18 cellular contexts compared by ENCODE assay signal in the genomic region with DNA sequence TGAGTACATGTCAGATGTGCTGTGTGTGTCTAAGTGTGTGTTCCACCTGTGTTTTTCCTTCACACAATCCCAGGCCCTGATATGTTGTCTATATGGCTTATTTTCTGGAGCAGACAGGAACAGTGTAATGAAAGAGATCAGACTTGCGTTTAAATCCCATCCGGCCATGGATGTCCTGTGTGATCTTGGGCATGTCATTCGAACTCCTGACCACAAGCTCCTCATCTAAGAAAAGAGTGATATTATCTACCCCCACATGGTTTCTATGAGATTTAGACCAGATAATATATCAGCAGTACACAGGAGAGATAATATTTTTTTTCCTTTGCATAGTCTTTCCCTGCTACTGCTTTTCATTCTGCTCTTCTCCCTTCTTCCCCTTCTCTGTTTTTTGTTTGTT. TPM values are rescaled to one million over a fixed set of nuclear protein-coding genes. Genes with fewer than 3 reads are reported as not detected.
DNase-seq lines count a peak whose midpoint lies in the region; ATAC-seq, FAIRE-seq and TF ChIP-seq lines count a peak whose summit lies in the region.
"Had no signal": no experiment of that assay in that cellular context is flagged by ENCODE, and none has a peak within 500 bp of the region (broad histone marks: within the 10 kb centered on the region; RNA-seq: fewer than 3 reads in every experiment).

No MANE protein-coding gene starts in this region.

- no peak for DNase-seq in CD14-positive monocyte (ENCODE audit: low spot score)
- DNase-seq in GM12892 (ENCODE audit: insufficient read length) = no peak
- no peak for DNase-seq in activated CD4-positive, alpha-beta memory T cell treated with anti-CD3 and anti-CD28 coated beads, Interleukin-2, amount 10 ng/mL, durations not matched to agents 7 days and 5 days
- DNase-seq in naive B cell = no peak
- DNase-seq in T-helper 9 cell = no peak
- DNase-seq in H9 = no peak
- DNase-seq: adrenal gland; AML-193; NCI-H1417; occipital lobe; sigmoid colon; stimulated activated CD4-positive, alpha-beta T cell treated with anti-CD3 and anti-CD28 coated beads, Interleukin-4, amount 100 ng/mL, for 24 hours had no signal

- intact Hi-C loops in CD14-positive monocyte (cut with micrococcal nuclease) = no loop called here

- H3K27ac Mint-ChIP-seq in CD14-positive monocyte = peak overlapping the region; percentile 15 to 78 (median 62)
- H3K27ac Mint-ChIP-seq in activated CD4-positive, alpha-beta memory T cell treated with anti-CD3 and anti-CD28 coated beads, Interleukin-2, amount 10 ng/mL, durations not matched to agents 7 days and 5 days = peak overlapping the region; percentile 90
- peak overlapping the region; percentile 50 to 90 (median 78) for H3K27ac Mint-ChIP-seq in naive B cell
- H3K27ac Mint-ChIP-seq in H9 = no peak overlapping the region

- H3K36me3 Mint-ChIP-seq in CD14-positive monocyte = peaks cover 43 to 55% of the 10 kb centered on the region in 2 donors
- peaks cover 60% of the 10 kb centered on the region for H3K36me3 Mint-ChIP-seq in activated CD4-positive, alpha-beta memory T cell treated with anti-CD3 and anti-CD28 coated beads, Interleukin-2, amount 10 ng/mL, durations not matched to agents 7 days and 5 days (ENCODE audit: low read depth)
- peaks cover 0 to 18% of the 10 kb centered on the region in 2 donors for H3K36me3 Mint-ChIP-seq in naive B cell
- H3K36me3 Mint-ChIP-seq in H9 (ENCODE audit: insufficient read depth in 1 of 3, low read depth in 3 of 3) = no peaks in the 10 kb centered on the region; a peak in 1 of 7 replicates

- H2BK12ac ChIP-seq in H9 (ENCODE audit: insufficient read length, low read depth, low read length) = no peak overlapping the region

- no peak overlapping the region for H3K4me3 Mint-ChIP-seq in CD14-positive monocyte
- H3K4me3 Mint-ChIP-seq in activated CD4-positive, alpha-beta memory T cell treated with anti-CD3 and anti-CD28 coated beads, Interleukin-2, amount 10 ng/mL, durations not matched to agents 7 days and 5 days = peak overlapping the region; percentile 61
- H3K4me3 Mint-ChIP-seq in naive B cell = peak overlapping the region in 3 of 8 donors; percentile 0 to 77 (median 10)
- H3K4me3 Mint-ChIP-seq in H9 = no peak overlapping the region

- no peak overlapping the region for H2BK15ac ChIP-seq in H9 (ENCODE audit: low read depth, low read length)

- no peak for TF ChIP-seq CTCF in CD14-positive monocyte (IDR thresholded peaks at IDR 0.05)
- no peak for TF ChIP-seq CTCF in H9 (conservative IDR thresholded peaks at IDR 0.05)

- no peak overlapping the region for H2AFZ ChIP-seq in H9 (ENCODE audit: low read length)

- H4K5ac ChIP-seq in H9 (ENCODE audit: insufficient read length, low read depth, low read length) = no peak overlapping the region

- no peak for TF ChIP-seq POLR2A in GM12892 (IDR thresholded peaks at IDR 0.05; ENCODE audit: low read depth, low read length)

- ATAC-seq in naive B cell (ENCODE audit: low read depth in 2 of 2) = no peak
- no peak for ATAC-seq in HG03025 (IDR thresholded peaks at IDR 0.05; ENCODE audit: low FRiP score, unreplicated experiment)
- ATAC-seq in GM21528 (IDR thresholded peaks at IDR 0.05; ENCODE audit: low FRiP score, unreplicated experiment) = no peak
- ATAC-seq: K562, Right ventricle myocardium inferior had no signal

- no peak overlapping the region for H2BK20ac ChIP-seq in H9 (ENCODE audit: low read depth, low read length, poor library complexity, severe bottlenecking)

- no CpG with 5 or more reads among the region's 3 CpGs for WGBS in H9 (ENCODE audit: extremely low coverage, insufficient read length, low lambda C conversion rate)

- H3K4me1 Mint-ChIP-seq in CD14-positive monocyte = peaks cover 74% of the 10 kb centered on the region
- H3K4me1 Mint-ChIP-seq in activated CD4-positive, alpha-beta memory T cell treated with anti-CD3 and anti-CD28 coated beads, Interleukin-2, amount 10 ng/mL, durations not matched to agents 7 days and 5 days = peaks cover 78% of the 10 kb centered on the region
- peaks cover 52 to 86% (median 71%) of the 10 kb centered on the region in 3 donors for H3K4me1 Mint-ChIP-seq in naive B cell
- H3K4me1 Mint-ChIP-seq in H9 = peaks cover 5% of the 10 kb centered on the region in 2 experiments; a peak in 3 of 4 replicates

- H2AK5ac ChIP-seq in H9 (ENCODE audit: insufficient read length, low read length) = no peak overlapping the region

- H3K9me3 ChIP-seq in H9 (ENCODE audit: control insufficient read depth, low read depth, low read length) = no peaks in the 10 kb centered on the region
- H3K9me3 ChIP-seq: adrenal gland, HAP-1, sigmoid colon had no signal

- POLR2A ChIA-PET in activated CD4-positive, alpha-beta memory T cell treated with anti-CD3 and anti-CD28 coated beads, Interleukin-2, amount 10 ng/mL, durations not matched to agents 7 days and 5 days (lab: Charles Lee) = interaction anchor here (0.6 to 2.7 kb wide), 8 partner anchors 11 to 88 kb away, joined by 3 to 13 read pairs (median 6); a partner anchor contains a TSS

- no peaks in the 10 kb centered on the region for H3K79me2 ChIP-seq in H9 (ENCODE audit: insufficient read depth, low read length)

- H3K4ac ChIP-seq in H9 (ENCODE audit: low read depth, low read length) = no peak overlapping the region

- H3K27ac ChIP-seq in H9 (ENCODE audit: insufficient read length, low read depth, low read length) = no peak overlapping the region
- H3K27ac ChIP-seq: adrenal gland had no signal

- H3K9ac ChIP-seq in H9 (ENCODE audit: extremely low read depth, insufficient read length, low read length) = no peak overlapping the region

- no peak overlapping the region for H3K23ac ChIP-seq in H9 (ENCODE audit: insufficient read length, low read depth, low read length)

- no peak overlapping the region for H3K18ac ChIP-seq in H9 (ENCODE audit: insufficient read length, low read depth, low read length)

- H3K14ac ChIP-seq in H9 (ENCODE audit: insufficient read depth, low read length) = no peak overlapping the region

- H3T11ph ChIP-seq in H9 (ENCODE audit: low read length) = no peak overlapping the region

- H2BK120ac ChIP-seq in H9 (ENCODE audit: low read depth, low read length, poor library complexity, severe bottlenecking) = no peak overlapping the region

- H4K91ac ChIP-seq in H9 (ENCODE audit: insufficient read length, low read depth, low read length) = no peak overlapping the region

- no peaks in the 10 kb centered on the region for H3K4me1 ChIP-seq in H9 (ENCODE audit: insufficient read depth, low read length)
- H3K4me1 ChIP-seq: adrenal gland, HAP-1, sigmoid colon had no signal

- no peak overlapping the region for H4K8ac ChIP-seq in H9 (replicated peaks; ENCODE audit: insufficient read length, low read depth, low read length)

- FAIRE-seq in GM12892 (lab: Jason Lieb, UNC) = peak; percentile 81
- FAIRE-seq: K562 had no signal

- H3K9me3 Mint-ChIP-seq in CD14-positive monocyte (no peaks in the 10 kb centered on the region), naive B cell (no peaks in the 10 kb centered on the region), H9 (no peaks in the 10 kb centered on the region)
- no peaks in the 10 kb centered on the region for H3K9me3 Mint-ChIP-seq in activated CD4-positive, alpha-beta memory T cell treated with anti-CD3 and anti-CD28 coated beads, Interleukin-2, amount 10 ng/mL, durations not matched to agents 7 days and 5 days

- no peak overlapping the region for H3K4me2 ChIP-seq in H9 (ENCODE audit: insufficient read depth, insufficient read length, low read length)

- no peaks in the 10 kb centered on the region for H3K79me1 ChIP-seq in H9 (ENCODE audit: insufficient read depth, low read depth, low read length, poor library complexity, severe bottlenecking)

- CTCF ChIA-PET in activated CD4-positive, alpha-beta memory T cell treated with anti-CD3 and anti-CD28 coated beads, Interleukin-2, amount 10 ng/mL, durations not matched to agents 7 days and 5 days (lab: Charles Lee) = interaction anchor here (0.7 to 0.8 kb wide), 3 partner anchors 21 to 429 kb away, joined by 3 read pairs; no protein-coding TSS in a partner anchor

- H2BK5ac ChIP-seq in H9 (ENCODE audit: insufficient read length, low read length) = no peak overlapping the region

- H3K27me3 ChIP-seq in H9 (ENCODE audit: insufficient read depth, low read length) = no peaks in the 10 kb centered on the region; the same call in 1 of the 2 replicates
- H3K27me3 ChIP-seq: adrenal gland, sigmoid colon had no signal

- H3K23me2 ChIP-seq in H9 (ENCODE audit: insufficient read length, low read depth, low read length, poor library complexity, severe bottlenecking) = no peaks in the 10 kb centered on the region

- no peak overlapping the region for H3K56ac ChIP-seq in H9 (ENCODE audit: insufficient read length, low read depth, low read length)

- H3K27me3 Mint-ChIP-seq in CD14-positive monocyte (ENCODE audit: low read depth in 3 of 3) (no peaks in the 10 kb centered on the region), naive B cell (no peaks in the 10 kb centered on the region), H9 (ENCODE audit: low read depth) (no peaks in the 10 kb centered on the region)
- H3K27me3 Mint-ChIP-seq in activated CD4-positive, alpha-beta memory T cell treated with anti-CD3 and anti-CD28 coated beads, Interleukin-2, amount 10 ng/mL, durations not matched to agents 7 days and 5 days = no peaks in the 10 kb centered on the region

- H4K20me1 ChIP-seq in H9 (ENCODE audit: control insufficient read depth, insufficient read depth, insufficient read length) = no peaks in the 10 kb centered on the region

RNA-seq across cellular contexts. Expression of a gene that starts 37.3 kb away (rescaled TPM):
- 10 to 100 TPM; 24.6 to 45.4 TPM for polyA plus RNA-seq in CD14-positive monocyte
- polyA plus RNA-seq in GM12892 (2012; ENCODE audit: missing spikeins) = 37.4 TPM
- 10 to 100 TPM; 80.9 to 82.2 TPM for total RNA-seq in activated CD4-positive, alpha-beta memory T cell treated with anti-CD3 and anti-CD28 coated beads, Interleukin-2, amount 10 ng/mL, durations not matched to agents 7 days and 5 days
- polyA plus RNA-seq in naive B cell (ENCODE audit: low read depth in 6 of 6) = 10 to 100 TPM; 40.1 to 76.1 (median 45.0) TPM
- not detected in 2 replicates for total RNA-seq in H9 (2021)
- total RNA-seq: chondrocyte had no signal

Comparison
In these comparisons a context has a peak if more than half of its experiments do, and no peak if none do; other contexts are left out.
1. H3K27ac Mint-ChIP-seq: peak in CD14-positive monocyte (7 of 7), activated CD4-positive, alpha-beta memory T cell treated with anti-CD3 and anti-CD28 coated beads, Interleukin-2, amount 10 ng/mL, durations not matched to agents 7 days and 5 days (single experiment) and naive B cell (6 of 6); none in H9 (0 of 3).
2. RNA of a gene that starts 37.3 kb away (total RNA-seq): 80.9 to 82.2 TPM in activated CD4-positive, alpha-beta memory T cell treated with anti-CD3 and anti-CD28 coated beads, Interleukin-2, amount 10 ng/mL, durations not matched to agents 7 days and 5 days; not detected in H9; every median in the first group is over 10 times any median in the second.